Comparison of ENCODE assay signal across 12 cellular contexts in the genomic region with DNA sequence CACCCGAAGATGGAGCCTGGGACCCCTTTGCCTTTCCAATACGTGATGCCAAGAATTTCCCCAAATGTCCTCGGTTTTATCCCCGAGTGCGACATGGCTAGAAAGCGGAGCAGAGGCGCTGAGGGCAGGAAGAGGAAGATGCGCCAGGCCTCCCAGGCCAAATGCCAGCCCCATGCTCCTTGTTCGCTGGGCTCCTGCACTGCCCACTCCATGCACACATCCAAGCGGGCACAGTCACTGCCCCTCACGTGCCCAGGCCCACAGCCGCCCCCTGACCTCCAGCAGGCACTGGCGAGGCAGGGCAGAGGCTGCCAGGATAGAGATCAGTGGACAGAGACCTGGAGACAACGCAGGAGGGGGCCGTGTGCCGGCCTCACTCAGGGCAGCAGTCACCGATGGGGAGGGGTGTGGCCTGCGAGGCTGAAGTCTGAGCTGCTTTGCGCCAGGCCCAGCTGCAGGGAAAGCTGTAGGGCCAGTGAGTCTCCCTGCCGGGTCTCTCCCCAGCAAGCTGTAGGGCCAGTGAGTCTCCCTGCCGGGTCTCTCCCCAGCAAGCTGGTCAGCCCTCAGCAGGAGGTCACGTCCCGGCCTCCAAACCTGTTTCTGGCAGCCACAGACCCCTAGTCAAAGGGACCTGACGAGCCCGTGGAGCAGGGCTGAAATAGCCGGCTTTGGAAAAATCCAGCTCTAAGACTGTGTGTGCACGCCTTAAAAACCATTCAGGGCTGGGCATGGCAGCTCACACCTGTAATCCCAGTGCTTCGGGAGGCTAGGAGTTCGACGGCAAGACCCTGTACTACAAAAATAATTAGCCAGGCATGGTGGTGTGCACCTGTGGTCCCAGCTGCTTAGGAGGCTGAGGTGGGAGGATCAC.
A peak's percentile ranks its signal among the peaks of the same experiment; 100 is the strongest.
DNase-seq lines count a peak whose midpoint lies in the region; ATAC-seq and TF ChIP-seq lines count a peak whose summit lies in the region.
"Had no signal": no experiment of that assay in that cellular context is flagged by ENCODE, and none has a peak within 500 bp of the region (broad histone marks: within the 10 kb centered on the region; RNA-seq: fewer than 3 reads in every experiment).

No MANE protein-coding gene starts in this region.

- H3K4me1 ChIP-seq in breast epithelium (peaks cover 0 to 4% of the 10 kb centered on the region in 2 donors), mesenchymal stem cell (ENCODE audit: control insufficient read depth, insufficient read depth, low read depth, low read length) (peaks cover 38% of the 10 kb centered on the region)
- H3K4me1 ChIP-seq: foreskin keratinocyte had no signal

- no peak overlapping the region for H3K4me2 ChIP-seq in mesenchymal stem cell (ENCODE audit: low read length, poor library complexity, severe bottlenecking)

- no peaks in the 10 kb centered on the region for H3K27me3 Mint-ChIP-seq in MCF 10A (ENCODE audit: insufficient read depth, unreplicated experiment)
- H3K27me3 Mint-ChIP-seq in type B pancreatic cell: peaks cover 3% of the 10 kb centered on the region

- H3K9ac ChIP-seq in mesenchymal stem cell (ENCODE audit: low read length): peak overlapping the region; percentile 65

- H2AK5ac ChIP-seq in mesenchymal stem cell (ENCODE audit: low read length, severe bottlenecking): no peak overlapping the region

- H3K4me1 Mint-ChIP-seq in MCF 10A (ENCODE audit: insufficient read depth, unreplicated experiment): no peaks in the 10 kb centered on the region
- no peaks in the 10 kb centered on the region for H3K4me1 Mint-ChIP-seq in type B pancreatic cell (ENCODE audit: unreplicated experiment)

- H2BK120ac ChIP-seq in mesenchymal stem cell (ENCODE audit: low read depth, low read length): no peak overlapping the region

- H3K36me3 ChIP-seq in breast epithelium: no peaks in the 10 kb centered on the region
- peaks cover 0 to 6% of the 10 kb centered on the region in 2 experiments for H3K36me3 ChIP-seq in mesenchymal stem cell (ENCODE audit: control insufficient read depth in 1 of 2, insufficient read depth in 2 of 2, low read depth in 1 of 2, low read length in 2 of 2)
- H3K36me3 ChIP-seq: adrenal gland had no signal

- H3K4me3 Mint-ChIP-seq in MCF 10A (ENCODE audit: unreplicated experiment) (no peak overlapping the region), type B pancreatic cell (no peak overlapping the region)

- intact Hi-C loops in breast epithelium (cut with DNase I; ENCODE audit: low total_unique reads): loop anchor here (10.0 kb wide), 1 partner anchor 285 kb away; no protein-coding TSS in a partner anchor
- intact Hi-C loops in MCF 10A (cut with micrococcal nuclease): loop anchor here (5.0 to 10.0 kb wide), 2 partner anchors 278 to 555 kb away; no protein-coding TSS in a partner anchor

- H2BK15ac ChIP-seq in mesenchymal stem cell (ENCODE audit: low read depth, poor library complexity, severe bottlenecking): no peak overlapping the region

- no peak overlapping the region for H2BK5ac ChIP-seq in mesenchymal stem cell (ENCODE audit: low read depth, low read length, poor library complexity, severe bottlenecking)

- H3K9me3 Mint-ChIP-seq in MCF 10A (ENCODE audit: unreplicated experiment) (no peaks in the 10 kb centered on the region), type B pancreatic cell (no peaks in the 10 kb centered on the region)

- H3K4me3 ChIP-seq in breast epithelium (peak overlapping the region in 2 of 3 donors; percentile 52 to 74), mesenchymal stem cell (ENCODE audit: insufficient read depth in 1 of 2, low read depth in 1 of 2, low read length in 2 of 2) (no peak overlapping the region)

- H4K91ac ChIP-seq in mesenchymal stem cell (ENCODE audit: low read length): no peak overlapping the region

- CTCF ChIA-PET in MCF 10A (lab: Yijun Ruan, JAX): interaction anchor here (0.7 to 1.3 kb wide), 7 partner anchors 89 to 595 kb away, joined by 3 to 4 read pairs (median 3); no protein-coding TSS in a partner anchor

- TF ChIP-seq CTCF in breast epithelium (IDR thresholded peaks at IDR 0.05): no peak
- no peak for TF ChIP-seq CTCF in MCF 10A (IDR thresholded peaks at IDR 0.05; ENCODE audit: unreplicated experiment)
- TF ChIP-seq CTCF in type B pancreatic cell (conservative IDR thresholded peaks at IDR 0.05): no peak

- no peak for TF ChIP-seq POLR2A in breast epithelium (IDR thresholded peaks at IDR 0.05)

- H2AFZ ChIP-seq in mesenchymal stem cell (ENCODE audit: low read depth, low read length): no peak overlapping the region

- no peak overlapping the region for H3K4ac ChIP-seq in mesenchymal stem cell (ENCODE audit: low read depth in 1 of 2, low read length in 2 of 2)

- peak overlapping the region in 1 of 2 donors; percentile 43 for H3K27ac ChIP-seq in breast epithelium
- no peak overlapping the region for H3K27ac ChIP-seq in mesenchymal stem cell (ENCODE audit: low read length, poor library complexity, severe bottlenecking)
- H3K27ac ChIP-seq: foreskin keratinocyte had no signal

- no peak overlapping the region for H3K18ac ChIP-seq in mesenchymal stem cell (ENCODE audit: low read depth in 1 of 2, low read length in 2 of 2)

- POLR2A ChIA-PET in MCF 10A (lab: Yijun Ruan, JAX): no interaction called here

- H3K27me3 ChIP-seq in breast epithelium: no peaks in the 10 kb centered on the region
- H3K27me3 ChIP-seq in mesenchymal stem cell (ENCODE audit: control insufficient read depth in 1 of 2, insufficient read depth in 1 of 2, low read length in 2 of 2): no peaks in the 10 kb centered on the region
- H3K27me3 ChIP-seq: adrenal gland had no signal

- H3K14ac ChIP-seq in mesenchymal stem cell (ENCODE audit: low read length in 2 of 2): no peak overlapping the region

- H3K9me3 ChIP-seq in breast epithelium: no peaks in the 10 kb centered on the region
- no peaks in the 10 kb centered on the region for H3K9me3 ChIP-seq in mesenchymal stem cell (ENCODE audit: control insufficient read depth, low read length)
- H3K9me3 ChIP-seq: adrenal gland had no signal

- no TSS peak for BruUV-seq in MCF 10A (replicated peaks; lab: Mats Ljungman, UMichigan)

- H3K36me3 Mint-ChIP-seq in MCF 10A (ENCODE audit: insufficient read depth, unreplicated experiment): no peaks in the 10 kb centered on the region
- no peaks in the 10 kb centered on the region for H3K36me3 Mint-ChIP-seq in type B pancreatic cell

- H3K27ac Mint-ChIP-seq in MCF 10A (ENCODE audit: low read depth, unreplicated experiment) (no peak overlapping the region), type B pancreatic cell (peak overlapping the region; percentile 63)

- no peaks in the 10 kb centered on the region for H3K79me1 ChIP-seq in mesenchymal stem cell (replicated peaks; ENCODE audit: low read length, poor library complexity, severe bottlenecking)

- no peak overlapping the region for H4K8ac ChIP-seq in mesenchymal stem cell (ENCODE audit: low read length)

- no peak for DNase-seq in breast epithelium (ENCODE audit: low spot score in 2 of 2)
- no peak for DNase-seq in MCF 10A (ENCODE audit: unreplicated experiment)
- DNase-seq in cerebellum (ENCODE audit: low spot score): peak; percentile 29
- DNase-seq in mesenchymal stem cell: no peak
- DNase-seq in type B pancreatic cell (ENCODE audit: extremely low spot score, unreplicated experiment): peak; percentile 65
- DNase-seq in NCI-H2196 treated with DMSO at 0.1 percent for 48 hours (lab: John Stamatoyannopoulos, UW; ENCODE audit: unreplicated experiment): no peak
- DNase-seq in HuH-7 (ENCODE audit: low spot score): no peak
- DNase-seq: NCI-H1092; stimulated activated CD4-positive, alpha-beta T cell treated with anti-CD3 and anti-CD28 coated beads, Interleukin-15, amount 100 ng/mL, for 24 hours had no signal

- H3K23ac ChIP-seq in mesenchymal stem cell (ENCODE audit: low read length in 2 of 2): no peak overlapping the region

- WGBS in mesenchymal stem cell: 84% methylated on average over 30 of the region's 30 CpGs

- ATAC-seq in HG03469 (IDR thresholded peaks at IDR 0.05; ENCODE audit: unreplicated experiment): no peak

- peak overlapping the region in 1 of 2 experiments; percentile 60 for H2BK12ac ChIP-seq in mesenchymal stem cell (ENCODE audit: low read length in 2 of 2)

Comparison
In these comparisons a context has a peak if more than half of its experiments do, and no peak if none do; other contexts are left out.
1. DNase-seq: peak in cerebellum (single experiment) and type B pancreatic cell (single experiment); none in breast epithelium (0 of 2), MCF 10A (single experiment), mesenchymal stem cell (single experiment), NCI-H2196 treated with DMSO at 0.1 percent for 48 hours (single experiment) and HuH-7 (single experiment).
2. H3K4me3 ChIP-seq: peak in breast epithelium (2 of 3); none in mesenchymal stem cell (0 of 2).